In genomic region chr7:121832347-121832746, GRCh38 we compare ENCODE assay signal across 26 cellular contexts. TPM values are rescaled to one million over a fixed set of nuclear protein-coding genes. Genes with fewer than 3 reads are reported as not detected.
DNase-seq lines count a peak whose midpoint lies in the region; ATAC-seq and TF ChIP-seq lines count a peak whose summit lies in the region.
"Had no signal": no experiment of that assay in that cellular context is flagged by ENCODE, and none has a peak within 500 bp of the region (broad histone marks: within the 10 kb centered on the region; RNA-seq: fewer than 3 reads in every experiment).

No MANE protein-coding gene starts in this region.

- peaks cover 0 to 8% (median 4%) of the 10 kb centered on the region in 8 donors for H3K9me3 Mint-ChIP-seq in CD4-positive, alpha-beta memory T cell

- intact Hi-C loops in head of caudate nucleus (cut with DNase I): no loop called here
- intact Hi-C loops in CD4-positive, alpha-beta memory T cell (cut with micrococcal nuclease): no loop called here
- intact Hi-C loops in vagina (cut with DNase I): no loop called here

- no peak for ATAC-seq in HG02588 (IDR thresholded peaks at IDR 0.05; ENCODE audit: unreplicated experiment)
- ATAC-seq: activated CD4-positive, alpha-beta T cell treated with anti-CD3 and anti-CD28 coated beads for 36 hours; activated naive CD4-positive, alpha-beta T cell treated with anti-CD3 and anti-CD28 coated beads, Interleukin-2, amount 50 U/mL, for 72 hours; gastrocnemius medialis; natural killer cell treated with Interleukin-12 subunit alpha and Interleukin-12 subunit beta and Interleukin-15 and Interleukin-18, amount 100 ng/mL, for 72 hours; right cardiac atrium had no signal

- TF ChIP-seq POLR2A in vagina (IDR thresholded peaks at IDR 0.05): no peak

- DNase-seq in NCI-H1092 treated with DMSO at 0.1 percent for 48 hours (lab: John Stamatoyannopoulos, UW): peak; percentile 36
- DNase-seq in NCI-H1092 (lab: John Stamatoyannopoulos, UW): no peak
- DNase-seq in RPMI7951 (ENCODE audit: low read depth): peak; percentile 51
- DNase-seq in head of caudate nucleus: peak in 31 of 42 donors; percentile 4 to 83 (median 31)
- peak in 28 of 49 donors; percentile 2 to 77 (median 20) for DNase-seq in substantia nigra (lab: John Stamatoyannopoulos, UW)
- no peak for DNase-seq in CD4-positive, alpha-beta memory T cell
- no peak for DNase-seq in vagina (ENCODE audit: extremely low spot score in 2 of 2)
- DNase-seq: 8988T; activated CD4-positive, alpha-beta T cell treated with anti-CD3 and anti-CD28 coated beads for 36 hours; activated CD8-positive, alpha-beta memory T cell treated with anti-CD3 and anti-CD28 coated beads, Interleukin-2, amount 50 U/mL, for 48 hours; gastrocnemius medialis; GOT3; Kasumi-1; NCI-H2171; SJCRH30; stimulated activated CD4-positive, alpha-beta T cell treated with anti-CD3 and anti-CD28 coated beads, Interleukin-1b, Interleukin-23, amount 100 ng/mL, for 48 hours had no signal

- H3K27ac ChIP-seq in substantia nigra (ENCODE audit: low read depth, low read length, poor library complexity, severe bottlenecking) (no peak overlapping the region), vagina (no peak overlapping the region)
- H3K27ac ChIP-seq in CD4-positive, alpha-beta memory T cell (ENCODE audit: low read depth, low read length): no peak overlapping the region
- H3K27ac ChIP-seq: C4-2B, gastrocnemius medialis, SJCRH30, thoracic aorta had no signal

- H3K36me3 ChIP-seq in CD4-positive, alpha-beta memory T cell (ENCODE audit: insufficient read depth, low read length): no peaks in the 10 kb centered on the region
- H3K36me3 ChIP-seq in vagina: no peaks in the 10 kb centered on the region
- H3K36me3 ChIP-seq: gastrocnemius medialis, SJCRH30, thoracic aorta had no signal

- no peaks in the 10 kb centered on the region for H3K4me1 Mint-ChIP-seq in CD4-positive, alpha-beta memory T cell
- H3K4me1 Mint-ChIP-seq: activated CD4-positive, alpha-beta T cell treated with anti-CD3 and anti-CD28 coated beads for 36 hours; central memory CD8-positive, alpha-beta T cell had no signal

- H3K9me3 ChIP-seq in CD4-positive, alpha-beta memory T cell (ENCODE audit: control insufficient read depth in 1 of 2, low read length in 2 of 2): no peaks in the 10 kb centered on the region
- no peaks in the 10 kb centered on the region for H3K9me3 ChIP-seq in vagina
- H3K9me3 ChIP-seq: gastrocnemius medialis, SJCRH30, thoracic aorta had no signal

- no peaks in the 10 kb centered on the region for H3K27me3 Mint-ChIP-seq in CD4-positive, alpha-beta memory T cell
- H3K27me3 Mint-ChIP-seq: activated CD4-positive, alpha-beta T cell treated with anti-CD3 and anti-CD28 coated beads for 36 hours; central memory CD8-positive, alpha-beta T cell; natural killer cell treated with Interleukin-12 subunit alpha and Interleukin-12 subunit beta and Interleukin-15 and Interleukin-18, amount 100 ng/mL, for 72 hours had no signal

- POLR2A ChIA-PET in CD4-positive, alpha-beta memory T cell (lab: Charles Lee; ENCODE audit: partially characterized antibody): no interaction called here

- no peak overlapping the region for H3K4me3 ChIP-seq in CD4-positive, alpha-beta memory T cell (ENCODE audit: low read length in 2 of 2)
- H3K4me3 ChIP-seq in vagina: no peak overlapping the region
- H3K4me3 ChIP-seq: gastrocnemius medialis, lung, SJCRH30, thoracic aorta had no signal

- TF ChIP-seq CTCF in vagina (IDR thresholded peaks at IDR 0.05): no peak

- H3K36me3 Mint-ChIP-seq in CD4-positive, alpha-beta memory T cell: no peaks in the 10 kb centered on the region
- H3K36me3 Mint-ChIP-seq: activated naive CD4-positive, alpha-beta T cell treated with anti-CD3 and anti-CD28 coated beads, Interleukin-2, amount 50 U/mL, for 72 hours; natural killer cell treated with Interleukin-12 subunit alpha and Interleukin-12 subunit beta and Interleukin-15 and Interleukin-18, amount 100 ng/mL, for 72 hours had no signal

- CTCF ChIA-PET in CD4-positive, alpha-beta memory T cell (lab: Charles Lee; ENCODE audit: partially characterized antibody): no interaction called here

- H3K4me1 ChIP-seq in CD4-positive, alpha-beta memory T cell (ENCODE audit: insufficient read depth, low read length): no peaks in the 10 kb centered on the region
- H3K4me1 ChIP-seq in vagina: peaks cover 6% of the 10 kb centered on the region
- H3K4me1 ChIP-seq: gastrocnemius medialis, SJCRH30 had no signal

- no peaks in the 10 kb centered on the region for H3K27me3 ChIP-seq in CD4-positive, alpha-beta memory T cell (ENCODE audit: insufficient read depth, low read length)
- no peaks in the 10 kb centered on the region for H3K27me3 ChIP-seq in vagina
- H3K27me3 ChIP-seq: gastrocnemius medialis, SJCRH30 had no signal

- H3K27ac Mint-ChIP-seq in CD4-positive, alpha-beta memory T cell: no peak overlapping the region
- H3K27ac Mint-ChIP-seq: activated CD4-positive, alpha-beta T cell treated with anti-CD3 and anti-CD28 coated beads for 36 hours; activated naive CD4-positive, alpha-beta T cell treated with anti-CD3 and anti-CD28 coated beads, Interleukin-2, amount 50 U/mL, for 72 hours; natural killer cell treated with Interleukin-12 subunit alpha and Interleukin-12 subunit beta and Interleukin-15 and Interleukin-18, amount 100 ng/mL, for 72 hours; T-helper 2 cell treated with Interferon-gamma antibody and Interleukin-4, amounts not matched to agents 5 μg/mL and 100 μg/mL, for 36 hours had no signal

- no peak overlapping the region for H3K4me3 Mint-ChIP-seq in CD4-positive, alpha-beta memory T cell
- H3K4me3 Mint-ChIP-seq: activated CD4-positive, alpha-beta T cell treated with anti-CD3 and anti-CD28 coated beads for 36 hours; central memory CD8-positive, alpha-beta T cell; natural killer cell treated with Interleukin-12 subunit alpha and Interleukin-12 subunit beta and Interleukin-15 and Interleukin-18, amount 100 ng/mL, for 72 hours; T-helper 2 cell treated with Interferon-gamma antibody and Interleukin-4, amounts not matched to agents 5 μg/mL and 100 μg/mL, for 36 hours had no signal

RNA-seq across cellular contexts. Expression of gene PTPRZ1, which starts 40.6 kb away (rescaled TPM):
- 4.6 and 10.0 TPM in 2 replicates for total RNA-seq in RPMI7951 (2014; rRNA removed; shearing (Covaris generic))
- not detected for total RNA-seq in CD4-positive, alpha-beta memory T cell
- not detected for polyA plus RNA-seq in CD4-positive, alpha-beta memory T cell
- total RNA-seq in vagina: 8.1 TPM
- total RNA-seq: activated CD4-positive, alpha-beta T cell treated with anti-CD3 and anti-CD28 coated beads for 36 hours; activated naive CD4-positive, alpha-beta T cell treated with anti-CD3 and anti-CD28 coated beads, Interleukin-2, amount 50 U/mL, for 72 hours; HT-29; natural killer cell treated with Interleukin-12 subunit alpha and Interleukin-12 subunit beta and Interleukin-15 and Interleukin-18, amount 100 ng/mL, for 72 hours; SJCRH30 had no signal

Comparison
In these comparisons a context has a peak if more than half of its experiments do, and no peak if none do; other contexts are left out.
1. DNase-seq: peak in NCI-H1092 treated with DMSO at 0.1 percent for 48 hours (single experiment), RPMI7951 (single experiment), head of caudate nucleus (31 of 42) and substantia nigra (28 of 49); none in NCI-H1092 (single experiment), CD4-positive, alpha-beta memory T cell (0 of 5) and vagina (0 of 2).